Comparison of ENCODE assay signal across 17 cellular contexts in genomic region chr1:14876747-14877146, GRCh38.
"Had no signal": no experiment of that assay in that cellular context is flagged by ENCODE, and none has a peak within 500 bp of the region (broad histone marks: within the 10 kb centered on the region; RNA-seq: fewer than 3 reads in every experiment).

No MANE protein-coding gene starts in this region.

- H2AFZ ChIP-seq: parathyroid adenoma had no signal

- H3K79me2 ChIP-seq: parathyroid adenoma had no signal

- ATAC-seq: activated CD8-positive, alpha-beta memory T cell treated with anti-CD3 and anti-CD28 coated beads, Interleukin-2, amount 10 ng/mL, durations not matched to agents 7 days and 5 days; left cardiac atrium; right cardiac atrium; stimulated activated naive CD8-positive, alpha-beta T cell treated with anti-CD3 and anti-CD28 coated beads, Interleukin-15, Interleukin-2, amounts not matched to agents 100 U/mL and 50 U/mL, for 24 hours had no signal

- H3K9ac ChIP-seq: parathyroid adenoma had no signal

- H3K27ac ChIP-seq: parathyroid adenoma, thyroid gland had no signal

- DNase-seq: activated CD4-positive, alpha-beta memory T cell treated with anti-CD3 and anti-CD28 coated beads, Interleukin-2, amount 10 ng/mL, durations not matched to agents 7 days and 5 days; activated CD4-positive, alpha-beta T cell treated with anti-CD3 and anti-CD28 coated beads, Interleukin-2, amount 10 ng/mL, durations not matched to agents 24 days and 14 days; activated CD8-positive, alpha-beta memory T cell treated with anti-CD3 and anti-CD28 coated beads, Interleukin-2, amount 10 ng/mL, durations not matched to agents 7 days and 5 days; activated gamma-delta T cell; aorta; glutamatergic neuron; left cardiac atrium; right cardiac atrium; stimulated activated CD4-positive, alpha-beta T cell treated with anti-CD3 and anti-CD28 coated beads, Interleukin-12 subunit alpha, Interleukin-12 subunit beta, amount 100 ng/mL, for 4 hours; stimulated activated CD4-positive, alpha-beta T cell treated with anti-CD3 and anti-CD28 coated beads, Interleukin-4, amount 100 ng/mL, for 4 hours; stimulated activated naive CD8-positive, alpha-beta T cell treated with anti-CD3 and anti-CD28 coated beads, Interleukin-15, Interleukin-2, amounts not matched to agents 100 U/mL and 50 U/mL, for 24 hours; T1000; thyroid gland had no signal

- H3K36me3 ChIP-seq: thyroid gland had no signal

- H3K9me3 ChIP-seq: thyroid gland had no signal

- H3K4me3 ChIP-seq: thyroid gland had no signal

- H3K4me1 ChIP-seq: parathyroid adenoma had no signal

- H3K27me3 ChIP-seq: thyroid gland had no signal

- FAIRE-seq: colon, frontal cortex, islet of Langerhans had no signal
